In the genomic region with DNA sequence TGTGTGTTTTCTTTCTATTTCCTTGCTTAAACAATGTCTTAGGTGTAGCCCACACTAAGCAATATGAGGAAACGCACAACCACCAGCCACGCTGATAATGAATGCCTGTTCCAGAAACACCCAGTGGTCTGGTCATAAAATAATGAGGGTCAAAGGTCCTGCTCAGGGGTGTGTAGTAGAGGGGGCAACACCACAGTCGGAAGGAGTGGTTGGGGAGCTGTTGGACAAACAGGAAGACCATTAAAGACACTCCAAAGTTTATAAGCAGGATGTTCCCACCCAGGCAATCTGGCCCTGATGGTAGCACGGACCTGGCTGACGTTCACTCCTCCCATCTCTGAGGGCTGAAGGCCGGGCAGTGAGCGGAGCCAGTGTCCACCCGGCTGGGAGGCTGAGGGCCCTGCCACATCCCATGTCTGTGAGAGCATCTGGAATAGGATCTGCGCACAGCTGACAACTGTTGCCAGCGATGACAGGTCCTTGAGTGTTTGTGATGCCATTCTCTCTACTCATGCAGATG, we compare ENCODE assay signal across 12 cellular contexts. TPM values are rescaled to one million over a fixed set of nuclear protein-coding genes. Genes with fewer than 3 reads are reported as not detected.
DNase-seq lines count a peak whose midpoint lies in the region; ATAC-seq and TF ChIP-seq lines count a peak whose summit lies in the region.
"Had no signal": no experiment of that assay in that cellular context is flagged by ENCODE, and none has a peak within 500 bp of the region (broad histone marks: within the 10 kb centered on the region; RNA-seq: fewer than 3 reads in every experiment).

No MANE protein-coding gene starts in this region.

- WGBS in GM23248 (ENCODE audit: low coverage in 1 of 2, low lambda C conversion rate in 2 of 2, missing lambda C conversion rate in 2 of 2), 2 experiments, result 8 to 11% methylated on average over 10 of the region's 10 CpGs

- peak overlapping the region; percentile 56 for H2AFZ ChIP-seq in GM23248

- no peaks in the 10 kb centered on the region for H3K9me2 ChIP-seq in GM23248 (ENCODE audit: insufficient read depth)

- H3K27me3 ChIP-seq in GM23248 (replicated peaks; ENCODE audit: insufficient read depth) (no peaks in the 10 kb centered on the region), skeletal muscle satellite cell (ENCODE audit: control insufficient read depth, insufficient read depth, low read length) (no peaks in the 10 kb centered on the region)
- H3K27me3 ChIP-seq: ovary had no signal

- TF ChIP-seq CTCF in choroid plexus epithelial cell (conservative IDR thresholded peaks at IDR 0.05; ENCODE audit: low read depth, low read length), result no peak

- peak overlapping the region; percentile 49 for H3K4me2 ChIP-seq in GM23248 (ENCODE audit: unreplicated experiment)
- H3K4me2 ChIP-seq in skeletal muscle satellite cell (ENCODE audit: low read length), result peak overlapping the region; percentile 75

- H3K9ac ChIP-seq in GM23248 (peak overlapping the region; percentile 63), skeletal muscle satellite cell (ENCODE audit: low read depth, low read length) (peak overlapping the region; percentile 81)

- H3K4me3 ChIP-seq in GM23248, result 0 out of 2 replicates have a peak overlapping the region, but pooled peaks have one; percentile 37
- H3K4me3 ChIP-seq in choroid plexus epithelial cell (ENCODE audit: low read depth, low read length), result no peak overlapping the region
- peak overlapping the region; percentile 39 for H3K4me3 ChIP-seq in skeletal muscle satellite cell (ENCODE audit: low read length)
- H3K4me3 ChIP-seq: ovary, SK-N-MC had no signal

- H3K27ac ChIP-seq in GM23248, result peak overlapping the region; percentile 89
- H3K27ac ChIP-seq: ovary, SK-N-MC had no signal

- no peaks in the 10 kb centered on the region for H4K20me1 ChIP-seq in GM23248 (ENCODE audit: insufficient read depth)

- H3K9me3 ChIP-seq in GM23248 (ENCODE audit: low read depth) (no peaks in the 10 kb centered on the region), skeletal muscle satellite cell (replicated peaks; ENCODE audit: low read length) (no peaks in the 10 kb centered on the region)
- H3K9me3 ChIP-seq: ovary had no signal

- H3K36me3 ChIP-seq in GM23248 (ENCODE audit: low read depth) (no peaks in the 10 kb centered on the region), skeletal muscle satellite cell (ENCODE audit: insufficient read depth, low read length) (no peaks in the 10 kb centered on the region)
- H3K36me3 ChIP-seq: ovary had no signal

- in situ Hi-C loops in GM23248 (cut with MboI) (no loop called here), ACHN (cut with HindIII; ENCODE audit: low pct_ligation_motif_present, low pct_unique_long_range_greater_than_20kb, low sequenced_read_pairs) (no loop called here)

- H3K4me1 ChIP-seq in GM23248 (ENCODE audit: insufficient read depth), result peaks cover 42% of the 10 kb centered on the region
- peaks cover 30% of the 10 kb centered on the region for H3K4me1 ChIP-seq in skeletal muscle satellite cell (ENCODE audit: control insufficient read depth, insufficient read depth, low read length)

- DNase-seq in GM23248 (peak; percentile 92), choroid plexus epithelial cell (ENCODE audit: low read depth) (peak; percentile 80), islet precursor cell (peak; percentile 61), ACHN (no peak), SIG-M5 (lab: John Stamatoyannopoulos, UW) (no peak)
- DNase-seq in stimulated activated CD8-positive, alpha-beta memory T cell treated with anti-CD3 and anti-CD28 coated beads, Interleukin-4, amount 100 ng/mL, for 48 hours, result no peak
- DNase-seq: activated CD8-positive, alpha-beta memory T cell treated with anti-CD3 and anti-CD28 coated beads for 24 hours; NCI-H1694; ovary had no signal

- no peak for ATAC-seq in HG02885 (IDR thresholded peaks at IDR 0.05; ENCODE audit: poor library complexity, unreplicated experiment)

- no peaks in the 10 kb centered on the region for H3K79me2 ChIP-seq in GM23248 (ENCODE audit: insufficient read depth)

- H3F3A ChIP-seq in GM23248 (ENCODE audit: insufficient read depth), result peaks cover 22% of the 10 kb centered on the region

RNA-seq across cellular contexts. Expression of gene PKD1L1, which starts 7.7 kb away (rescaled TPM):
- 0.11 and 0.25 TPM in 2 replicates for total RNA-seq in GM23248 (2014; rRNA removed; shearing (Covaris generic))
- polyA plus RNA-seq in GM23248 (2016; fragmentation: Nextera tagmentation; extraction: Ambion mirVana), result 0.05 and 0.06 TPM in 2 replicates
- total RNA-seq in skeletal muscle satellite cell (2012; rRNA removed), result under 0.01 TPM in 2 replicates

RNA-seq across cellular contexts. Expression of gene HUS1, which starts 38.9 kb away (rescaled TPM):
- total RNA-seq in GM23248 (2014; rRNA removed; shearing (Covaris generic)), result 21.1 and 25.0 TPM in 2 replicates
- 23.5 and 25.5 TPM in 2 replicates for polyA plus RNA-seq in GM23248 (2016; fragmentation: Nextera tagmentation; extraction: Ambion mirVana)
- total RNA-seq in skeletal muscle satellite cell (2012; rRNA removed), result 20.3 and 21.6 TPM in 2 replicates

Comparison
In these comparisons a context has a peak if more than half of its experiments do, and no peak if none do; other contexts are left out.
1. DNase-seq: peak in GM23248 (single experiment), choroid plexus epithelial cell (single experiment) and islet precursor cell (single experiment); none in ACHN (single experiment), stimulated activated CD8-positive, alpha-beta memory T cell treated with anti-CD3 and anti-CD28 coated beads, Interleukin-4, amount 100 ng/mL, for 48 hours (single experiment) and SIG-M5 (single experiment).